In the genomic region with DNA sequence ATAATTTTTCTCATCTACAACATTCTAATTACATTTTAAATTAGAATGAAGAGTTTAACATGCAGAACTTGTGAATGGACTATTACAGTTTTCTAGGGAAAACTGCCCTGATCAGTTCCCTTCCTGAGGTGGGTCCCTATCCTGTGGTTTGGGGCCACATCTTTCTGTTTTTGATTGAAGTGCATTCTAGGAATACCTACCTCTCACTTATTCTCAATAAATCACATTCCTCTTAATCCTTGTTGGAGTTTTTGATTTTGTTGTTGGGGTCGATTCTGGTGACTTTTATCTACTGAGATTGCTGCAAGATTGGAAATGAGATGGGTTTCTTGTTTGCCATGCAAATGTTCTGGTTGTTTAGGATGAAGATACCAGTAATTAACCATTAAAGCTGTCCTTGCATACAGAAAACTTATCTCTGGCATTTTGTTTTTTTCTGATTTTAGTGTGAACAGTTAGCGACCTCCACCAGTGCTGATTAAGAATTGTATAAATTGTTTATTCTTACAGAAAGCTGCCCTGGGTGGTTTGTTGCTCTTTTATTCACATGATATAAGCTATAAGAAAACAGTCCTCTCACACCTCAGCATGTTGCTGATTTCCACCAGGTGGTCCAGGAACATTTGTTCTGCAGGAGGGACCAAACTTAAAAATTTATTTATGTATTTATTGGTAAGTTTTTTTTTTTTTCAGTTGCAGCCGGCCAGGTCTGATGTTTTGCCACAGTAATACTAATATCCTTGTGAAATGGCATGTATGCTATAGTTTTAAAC, we compare ENCODE assay signal across 1 cellular context.
TF ChIP-seq lines count a peak whose summit lies in the region.

No MANE protein-coding gene starts in this region.

TF ChIP-seq in HCT116, 20 proteins besides CTCF, POLR2A, EP300 and RAD21 (continued from another document):
- no peak for TF ChIP-seq SIN3A (IDR thresholded peaks at IDR 0.05; ENCODE audit: low read depth)
- no peak for TF ChIP-seq TCF7L2 (IDR thresholded peaks at IDR 0.05; ENCODE audit: borderline replicate concordance, extremely low read depth, insufficient read depth, insufficient read length)
- TF ChIP-seq CEBPB (IDR thresholded peaks at IDR 0.05; ENCODE audit: low read depth): no peak
- TF ChIP-seq SRF (IDR thresholded peaks at IDR 0.05; ENCODE audit: low read depth): no peak
- TF ChIP-seq CBX3 (IDR thresholded peaks at IDR 0.05; ENCODE audit: low read depth): no peak
- TF ChIP-seq FOSL1 (IDR thresholded peaks at IDR 0.05; ENCODE audit: low read depth): no peak
- no peak for TF ChIP-seq EZH2 (IDR thresholded peaks at IDR 0.05)
- no peak for TF ChIP-seq ZFX (IDR thresholded peaks at IDR 0.05)
- TF ChIP-seq, protein P1, sequence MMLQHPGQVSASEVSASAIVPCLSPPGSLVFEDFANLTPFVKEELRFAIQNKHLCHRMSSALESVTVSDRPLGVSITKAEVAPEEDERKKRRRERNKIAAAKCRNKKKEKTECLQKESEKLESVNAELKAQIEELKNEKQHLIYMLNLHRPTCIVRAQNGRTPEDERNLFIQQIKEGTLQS (IDR thresholded peaks at IDR 0.05): no peak
- TF ChIP-seq JUND (IDR thresholded peaks at IDR 0.05): no peak
- TF ChIP-seq SP1 (IDR thresholded peaks at IDR 0.05; ENCODE audit: low read depth): no peak
